ENCODE assay signal across 25 cellular contexts in the genomic region with DNA sequence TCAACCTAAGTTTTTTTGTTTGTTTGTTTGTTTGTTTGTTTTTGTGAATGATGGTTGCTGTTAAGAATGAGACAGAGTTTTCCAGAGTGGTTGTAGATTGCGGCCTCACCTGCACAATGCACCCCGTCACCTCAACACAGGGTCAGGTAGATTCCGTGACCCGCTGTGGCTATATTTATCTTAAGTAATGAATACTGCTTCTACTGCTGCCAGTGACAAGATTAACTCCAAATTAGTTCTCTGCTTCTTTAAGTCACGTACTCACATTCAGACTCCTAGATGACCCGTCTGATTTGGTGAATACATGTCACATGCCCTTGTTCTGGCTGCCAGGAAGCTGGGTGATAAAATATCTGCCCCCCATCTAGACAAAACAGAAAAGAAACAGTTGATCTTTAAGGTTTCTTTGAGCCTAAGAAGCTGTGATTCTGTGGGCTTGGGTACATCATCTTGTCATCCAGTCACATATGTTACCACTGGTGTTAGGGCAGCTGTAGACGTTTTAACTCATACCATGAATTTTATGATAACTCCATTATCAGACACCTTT. TPM values are rescaled to one million over a fixed set of nuclear protein-coding genes. Genes with fewer than 3 reads are reported as not detected.
DNase-seq lines count a peak whose midpoint lies in the region; ATAC-seq, FAIRE-seq and TF ChIP-seq lines count a peak whose summit lies in the region.
"Had no signal": no experiment of that assay in that cellular context is flagged by ENCODE, and none has a peak within 500 bp of the region (broad histone marks: within the 10 kb centered on the region; RNA-seq: fewer than 3 reads in every experiment).

No MANE protein-coding gene starts in this region.

- no peak overlapping the region for H3K23ac ChIP-seq in H1 (ENCODE audit: insufficient read length)

- in situ Hi-C loops in GM23248 (cut with MboI): loop anchor here (10.0 kb wide), 1 partner anchor 129 kb away; no protein-coding TSS in a partner anchor

- TF ChIP-seq EP300 in H1 (IDR thresholded peaks at IDR 0.05; ENCODE audit: borderline replicate concordance in 1 of 2, low read depth in 2 of 2, low read length in 2 of 2): no peak

- no peaks in the 10 kb centered on the region for H3K4me1 Mint-ChIP-seq in activated T-cell treated with anti-CD3 and anti-CD28 coated beads, Interleukin-2, amount 50 U/mL, for 4 hours (ENCODE audit: low read depth)
- H3K4me1 Mint-ChIP-seq: CD4-positive, CD25-positive, alpha-beta regulatory T cell had no signal

- H3K9ac ChIP-seq in GM23248 (no peak overlapping the region), H1 (replicated peaks in 1 of 4; ENCODE audit: extremely low read depth in 1 of 4, low read depth in 3 of 4, low read length in 3 of 4) (no peak overlapping the region)
- H3K9ac ChIP-seq: BLaER1 had no signal

- H3K79me2 ChIP-seq in GM23248 (ENCODE audit: insufficient read depth): no peaks in the 10 kb centered on the region
- no peaks in the 10 kb centered on the region for H3K79me2 ChIP-seq in H1 (ENCODE audit: control insufficient read depth in 1 of 2, insufficient read depth in 2 of 2, low read length in 2 of 2)

- 0 out of 2 replicates have a peak overlapping the region, but pooled peaks have one; percentile 39 for H2AFZ ChIP-seq in GM23248
- no peak overlapping the region for H2AFZ ChIP-seq in H1 (ENCODE audit: low read length)

- no peaks in the 10 kb centered on the region for H4K20me1 ChIP-seq in GM23248 (ENCODE audit: insufficient read depth)
- H4K20me1 ChIP-seq in H1 (replicated peaks in 1 of 2; ENCODE audit: control insufficient read depth in 1 of 2, insufficient read depth in 2 of 2, low read length in 2 of 2): no peaks in the 10 kb centered on the region
- H4K20me1 ChIP-seq: BLaER1 had no signal

- H3K9me3 Mint-ChIP-seq in activated T-cell treated with anti-CD3 and anti-CD28 coated beads, Interleukin-2, amount 50 U/mL, for 4 hours: peaks cover 3% of the 10 kb centered on the region

- FAIRE-seq in H1 (lab: Jason Lieb, UNC): no peak
- FAIRE-seq: GM18507 had no signal

- H3K9me2 ChIP-seq in GM23248 (ENCODE audit: insufficient read depth): no peaks in the 10 kb centered on the region

- no peak overlapping the region for H4K8ac ChIP-seq in H1 (ENCODE audit: extremely low read depth, insufficient read depth, low read length)

- H4K5ac ChIP-seq in H1 (ENCODE audit: insufficient read length, low read depth, low read length): no peak overlapping the region

- ATAC-seq in psoas muscle: peak; percentile 43 to 85 (median 76)
- ATAC-seq in activated T-cell treated with anti-CD3 and anti-CD28 coated beads, Interleukin-2, amount 50 U/mL, for 4 hours: no peak

- H3K4me2 ChIP-seq in GM23248 (ENCODE audit: unreplicated experiment) (peak overlapping the region; percentile 38), H1 (ENCODE audit: insufficient read depth in 1 of 2, low read depth in 2 of 2, low read length in 2 of 2) (no peak overlapping the region)
- H3K4me2 ChIP-seq: BLaER1 had no signal

- intact Hi-C loops in psoas muscle (cut with DNase I): loop anchor here (10.0 kb wide), 3 partner anchors 49 to 129 kb away; partner anchors contain the start of genes CFAP95 (in 1 of the 2) and PTAR1 (in 1 of the 2)

- H3K36me3 ChIP-seq in GM23248 (ENCODE audit: low read depth) (no peaks in the 10 kb centered on the region), H1 (ENCODE audit: control insufficient read depth in 2 of 4, insufficient read depth in 4 of 4, low read length in 3 of 4) (no peaks in the 10 kb centered on the region; a peak in 1 of 8 replicates), psoas muscle (ENCODE audit: insufficient read depth in 1 of 2, low read depth in 1 of 2) (no peaks in the 10 kb centered on the region)
- H3K36me3 ChIP-seq: BLaER1, SJCRH30 had no signal

- 81 to 82% methylated on average over 7 of the region's 7 CpGs for WGBS in GM23248 (ENCODE audit: low coverage in 1 of 2, low lambda C conversion rate in 2 of 2, missing lambda C conversion rate in 2 of 2), 2 experiments
- WGBS in H1 (ENCODE audit: extremely low coverage in 1 of 2, insufficient coverage in 1 of 2, insufficient read length in 1 of 2, insufficient replicate concordance in 2 of 2, low coverage in 1 of 2, low lambda C conversion rate in 2 of 2, missing lambda C conversion rate in 1 of 2), 2 experiments: 93% methylated on average over 7 of the region's 7 CpGs; no CpG with 5 or more reads in 1 of the 2 experiments
- WGBS in psoas muscle, 3 donors: 21 to 39% (median 34%) methylated on average over 7 of the region's 7 CpGs

- H3K27me3 ChIP-seq in GM23248 (replicated peaks; ENCODE audit: insufficient read depth): no peaks in the 10 kb centered on the region
- no peaks in the 10 kb centered on the region for H3K27me3 ChIP-seq in H1 (replicated peaks in 1 of 4; ENCODE audit: control insufficient read depth in 3 of 4, extremely low read depth in 1 of 4, insufficient read depth in 3 of 4, low read length in 3 of 4)
- no peaks in the 10 kb centered on the region for H3K27me3 ChIP-seq in psoas muscle (ENCODE audit: insufficient read depth in 3 of 3, low read length in 2 of 3)
- H3K27me3 ChIP-seq: BLaER1 had no signal

- CTCF ChIA-PET in H1 (lab: Charles Lee; ENCODE audit: partially characterized antibody): interaction anchor here (0.8 to 1.7 kb wide), 2 partner anchors 68 to 200 kb away, joined by 3 to 5 read pairs; no protein-coding TSS in a partner anchor

- H3K9me3 ChIP-seq in GM23248 (ENCODE audit: low read depth) (no peaks in the 10 kb centered on the region), H1 (ENCODE audit: insufficient read depth in 2 of 2, low read depth in 1 of 2, low read length in 1 of 2) (no peaks in the 10 kb centered on the region), psoas muscle (no peaks in the 10 kb centered on the region)
- H3K9me3 ChIP-seq: BLaER1, SJCRH30 had no signal

- peak overlapping the region; percentile 48 for H4K91ac ChIP-seq in H1 (replicated peaks; ENCODE audit: insufficient read length, low read length)

- H3K4ac ChIP-seq in H1 (replicated peaks; ENCODE audit: insufficient read length, low read depth, low read length): no peak overlapping the region

- H2BK20ac ChIP-seq in H1 (ENCODE audit: low read length): no peak overlapping the region

- TF ChIP-seq CTCF in H1 (IDR thresholded peaks at IDR 0.05; ENCODE audit: control extremely low read depth in 1 of 3, insufficient read depth in 1 of 3, low read depth in 1 of 3, low read length in 3 of 3): no peak
- TF ChIP-seq CTCF in psoas muscle (IDR thresholded peaks at IDR 0.05): no peak

- no peak overlapping the region for H2BK12ac ChIP-seq in H1 (ENCODE audit: low read depth, low read length)

- H3K27me3 Mint-ChIP-seq in activated T-cell treated with anti-CD3 and anti-CD28 coated beads, Interleukin-2, amount 50 U/mL, for 4 hours (ENCODE audit: low read depth): peaks cover 2% of the 10 kb centered on the region
- H3K27me3 Mint-ChIP-seq: CD4-positive, CD25-positive, alpha-beta regulatory T cell had no signal

- no peak for TF ChIP-seq POLR2A in H1 (IDR thresholded peaks at IDR 0.05; ENCODE audit: control extremely low read depth in 1 of 2, low read depth in 2 of 2, low read length in 2 of 2)

- H3K79me1 ChIP-seq in H1 (ENCODE audit: low read depth, low read length): no peaks in the 10 kb centered on the region

- H3K4me3 ChIP-seq in GM23248 (no peak overlapping the region), H1 (ENCODE audit: extremely low read depth in 1 of 4, insufficient read depth in 2 of 4, low read depth in 3 of 4, low read length in 4 of 4) (no peak overlapping the region), psoas muscle (peak overlapping the region; percentile 17)
- H3K4me3 ChIP-seq in Jurkat, Clone E6-1 (ENCODE audit: low read length): no peak overlapping the region
- H3K4me3 ChIP-seq: BLaER1, SJCRH30 had no signal

- H3K27ac ChIP-seq in GM23248 (no peak overlapping the region), H1 (ENCODE audit: low read depth, low read length) (no peak overlapping the region), psoas muscle (peak overlapping the region; percentile 37)
- H3K27ac ChIP-seq: BLaER1, SJCRH30 had no signal

- no peak overlapping the region for H2AK5ac ChIP-seq in H1 (ENCODE audit: low read depth, low read length)

- peaks cover 20% of the 10 kb centered on the region for H3K4me1 ChIP-seq in GM23248 (ENCODE audit: insufficient read depth)
- H3K4me1 ChIP-seq in H1 (replicated peaks in 1 of 4; ENCODE audit: control insufficient read depth in 3 of 4, insufficient read depth in 4 of 4, low read length in 3 of 4): peaks cover 0 to 6% (median 0%) of the 10 kb centered on the region in 4 experiments; a peak in 2 of 7 replicates
- peaks cover 14% of the 10 kb centered on the region for H3K4me1 ChIP-seq in psoas muscle
- H3K4me1 ChIP-seq: BLaER1, SJCRH30 had no signal

- peaks cover 15% of the 10 kb centered on the region for H3F3A ChIP-seq in GM23248 (ENCODE audit: insufficient read depth)

- H2BK5ac ChIP-seq in H1 (ENCODE audit: low read depth, low read length): no peak overlapping the region

- DNase-seq in GM23248: no peak
- peak; percentile 2 for DNase-seq in Jurkat, Clone E6-1 (ENCODE audit: low read depth, low spot score)
- no peak for DNase-seq in H1 (ENCODE audit: low read depth in 1 of 2, low spot score in 2 of 2)
- no peak for DNase-seq in psoas muscle
- no peak for DNase-seq in stimulated activated CD8-positive, alpha-beta memory T cell treated with anti-CD3 and anti-CD28 coated beads, Interleukin-4, amount 100 ng/mL, for 48 hours
- no peak for DNase-seq in COLO829 (ENCODE audit: low spot score)
- no peak for DNase-seq in activated T-cell treated with anti-CD3 and anti-CD28 coated beads, Interleukin-2, amount 50 U/mL, for 4 hours
- DNase-seq in mucosa of gallbladder (ENCODE audit: low spot score): no peak
- DNase-seq: CD4-positive, CD25-positive, alpha-beta regulatory T cell; DMS53; KBM-7; MM.1S; NCI-H1694; NCI-H2029 treated with DMSO at 0.1 percent for 48 hours; NCI-H2227 treated with DMSO at 0.1 percent for 48 hours; NCI-H510A; SJCRH30 had no signal

- H3K36me3 Mint-ChIP-seq in activated T-cell treated with anti-CD3 and anti-CD28 coated beads, Interleukin-2, amount 50 U/mL, for 4 hours (ENCODE audit: insufficient read depth): no peaks in the 10 kb centered on the region
- H3K36me3 Mint-ChIP-seq: CD4-positive, CD25-positive, alpha-beta regulatory T cell had no signal

- no peak overlapping the region for H3K14ac ChIP-seq in H1 (ENCODE audit: insufficient read length)

- no peak overlapping the region for H2BK15ac ChIP-seq in H1 (ENCODE audit: low read length)

- no peak overlapping the region for H3K56ac ChIP-seq in H1 (replicated peaks; ENCODE audit: insufficient read length, low read depth, low read length)

- no peaks in the 10 kb centered on the region for H3K23me2 ChIP-seq in H1 (ENCODE audit: low read depth, low read length)

- POLR2A ChIA-PET in H1 (lab: Charles Lee; ENCODE audit: partially characterized antibody): no interaction called here

- H3K4me3 Mint-ChIP-seq in activated T-cell treated with anti-CD3 and anti-CD28 coated beads, Interleukin-2, amount 50 U/mL, for 4 hours: no peak overlapping the region
- H3K4me3 Mint-ChIP-seq: CD4-positive, CD25-positive, alpha-beta regulatory T cell had no signal

- TF ChIP-seq RAD21 in H1 (IDR thresholded peaks at IDR 0.05 in 1 of 2, conservative IDR thresholded peaks at IDR 0.05 in 1 of 2; ENCODE audit: low read depth in 2 of 2, low read length in 2 of 2): no peak

- no peak overlapping the region for H2BK120ac ChIP-seq in H1 (replicated peaks; ENCODE audit: low read depth, low read length)

- H3K18ac ChIP-seq in H1 (ENCODE audit: extremely low read depth, low read length): no peak overlapping the region

RNA-seq across cellular contexts. Expression of gene CFAP95, which starts 52.9 kb away (rescaled TPM):
- not detected in 2 replicates for total RNA-seq in GM23248 (2014; rRNA removed; shearing (Covaris generic))
- polyA plus RNA-seq in GM23248 (2016; fragmentation: Nextera tagmentation; extraction: Ambion mirVana) (0.39 TPM in 1 of 2 replicates, not detected in the other), H1 (2011; rRNA removed) (15.9 and 38.5 TPM in 2 replicates), psoas muscle (under 1 TPM in 1 of 3 donors, not detected in 2; 0.53 TPM)
- not detected for polyA plus RNA-seq in Jurkat, Clone E6-1 (2012; ENCODE audit: insufficient read depth, insufficient read length)
- total RNA-seq in H1 (2021; fragmentation: NEBNext Ultra II Directional; extraction: Animal tissue kit (Norgen Biotek cat#: 25700)): 15.8 and 17.3 TPM in 2 replicates
- 32.8 TPM for polyA plus RNA-seq in H1 (2011; cell fraction: cytosol; rRNA removed)
- 9.7 TPM for polyA plus RNA-seq in H1 (2011; cell fraction: nucleus; rRNA removed)
- 29.9 to 47.8 TPM (median 41.5 TPM) in 4 replicates for polyA plus RNA-seq in H1 (2012, experiment 1 of 2)
- polyA plus RNA-seq in H1 (2012, experiment 2 of 2): 61.4 TPM
- 18.4 TPM for polyA plus RNA-seq in H1 (2013, experiment 1 of 2)
- polyA plus RNA-seq in H1 (2013, experiment 2 of 2): 16.0 TPM
- 14.2 and 24.5 TPM in 2 replicates for polyA minus RNA-seq in H1 (2011; rRNA and poly(A)+ RNA removed)
- 12.2 TPM for polyA minus RNA-seq in H1 (2011; cell fraction: cytosol; rRNA and poly(A)+ RNA removed)
- polyA minus RNA-seq in H1 (2011; cell fraction: nucleus; rRNA and poly(A)+ RNA removed): 14.8 TPM
- total RNA-seq in psoas muscle (1 to 10 TPM in 1 of 4 donors, not detected in 3; 1.8 TPM), mucosa of gallbladder (0.43 TPM)
- not detected for total RNA-seq in activated T-cell treated with anti-CD3 and anti-CD28 coated beads, Interleukin-2, amount 50 U/mL, for 4 hours
- total RNA-seq: A172; CD4-positive, CD25-positive, alpha-beta regulatory T cell; Daoy; G401; H4; HT-29; LHCN-M2; SJCRH30 had no signal

Comparison
In these comparisons a context has a peak if more than half of its experiments do, and no peak if none do; other contexts are left out.
1. ATAC-seq: peak in psoas muscle (4 of 4); none in activated T-cell treated with anti-CD3 and anti-CD28 coated beads, Interleukin-2, amount 50 U/mL, for 4 hours (0 of 2).